ENCODE assay signal across 2 cellular contexts in genomic region chr7:135855836-135856235, GRCh38.
TF ChIP-seq lines count a peak whose summit lies in the region.

No MANE protein-coding gene starts in this region.

TF ChIP-seq in endothelial cell of umbilical vein, 7 proteins besides CTCF, POLR2A, EP300 and RAD21 (continued from another document):
- no peak for TF ChIP-seq MAX (IDR thresholded peaks at IDR 0.05; ENCODE audit: insufficient read depth, insufficient read length)
TF ChIP-seq in endothelial cell of umbilical vein: peak in this region for 0.

TF ChIP-seq in SK-N-SH treated with all-trans-retinoic acid at 6 μM for 48 hours, 23 proteins besides CTCF, POLR2A, EP300 and RAD21 (continued from another document):
- TF ChIP-seq OSR1 (CRISPR knock-in tag; IDR thresholded peaks at IDR 0.05) (no peak), ZNF70 (CRISPR knock-in tag; IDR thresholded peaks at IDR 0.05) (no peak)
